In the genomic region with DNA sequence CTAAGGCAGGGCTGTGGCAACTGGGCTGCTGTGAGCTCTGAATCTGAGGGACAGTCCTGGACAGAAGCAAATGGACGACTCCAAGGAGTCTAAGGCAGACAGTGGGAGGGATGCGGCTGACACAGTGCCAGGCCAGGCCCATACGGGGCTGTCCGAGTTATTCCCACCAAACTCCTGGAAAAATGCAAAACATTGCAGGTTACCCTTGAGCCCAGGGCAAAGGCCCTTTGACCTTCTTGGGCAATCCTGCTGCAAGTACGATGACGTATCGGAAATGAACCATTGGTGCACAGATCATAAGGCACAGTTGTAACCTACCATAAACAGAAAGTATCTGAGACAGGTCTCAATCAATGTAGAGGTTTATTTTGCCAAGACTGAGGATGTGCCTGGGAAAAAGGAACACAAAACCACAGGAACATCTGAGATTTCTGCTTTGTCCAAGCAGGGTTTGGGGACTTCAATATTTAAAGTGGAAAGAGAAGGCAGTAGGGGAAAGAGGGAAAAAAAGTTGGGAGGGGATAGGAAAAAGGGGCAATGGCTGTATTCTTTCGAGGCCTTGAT, we compare ENCODE assay signal across 1 cellular context.
TF ChIP-seq lines count a peak whose summit lies in the region.

No MANE protein-coding gene starts in this region.

TF ChIP-seq in HepG2, 621 proteins besides CTCF, POLR2A, EP300 and RAD21 (continued from another document and continues in another):
- TF ChIP-seq, protein P1, sequence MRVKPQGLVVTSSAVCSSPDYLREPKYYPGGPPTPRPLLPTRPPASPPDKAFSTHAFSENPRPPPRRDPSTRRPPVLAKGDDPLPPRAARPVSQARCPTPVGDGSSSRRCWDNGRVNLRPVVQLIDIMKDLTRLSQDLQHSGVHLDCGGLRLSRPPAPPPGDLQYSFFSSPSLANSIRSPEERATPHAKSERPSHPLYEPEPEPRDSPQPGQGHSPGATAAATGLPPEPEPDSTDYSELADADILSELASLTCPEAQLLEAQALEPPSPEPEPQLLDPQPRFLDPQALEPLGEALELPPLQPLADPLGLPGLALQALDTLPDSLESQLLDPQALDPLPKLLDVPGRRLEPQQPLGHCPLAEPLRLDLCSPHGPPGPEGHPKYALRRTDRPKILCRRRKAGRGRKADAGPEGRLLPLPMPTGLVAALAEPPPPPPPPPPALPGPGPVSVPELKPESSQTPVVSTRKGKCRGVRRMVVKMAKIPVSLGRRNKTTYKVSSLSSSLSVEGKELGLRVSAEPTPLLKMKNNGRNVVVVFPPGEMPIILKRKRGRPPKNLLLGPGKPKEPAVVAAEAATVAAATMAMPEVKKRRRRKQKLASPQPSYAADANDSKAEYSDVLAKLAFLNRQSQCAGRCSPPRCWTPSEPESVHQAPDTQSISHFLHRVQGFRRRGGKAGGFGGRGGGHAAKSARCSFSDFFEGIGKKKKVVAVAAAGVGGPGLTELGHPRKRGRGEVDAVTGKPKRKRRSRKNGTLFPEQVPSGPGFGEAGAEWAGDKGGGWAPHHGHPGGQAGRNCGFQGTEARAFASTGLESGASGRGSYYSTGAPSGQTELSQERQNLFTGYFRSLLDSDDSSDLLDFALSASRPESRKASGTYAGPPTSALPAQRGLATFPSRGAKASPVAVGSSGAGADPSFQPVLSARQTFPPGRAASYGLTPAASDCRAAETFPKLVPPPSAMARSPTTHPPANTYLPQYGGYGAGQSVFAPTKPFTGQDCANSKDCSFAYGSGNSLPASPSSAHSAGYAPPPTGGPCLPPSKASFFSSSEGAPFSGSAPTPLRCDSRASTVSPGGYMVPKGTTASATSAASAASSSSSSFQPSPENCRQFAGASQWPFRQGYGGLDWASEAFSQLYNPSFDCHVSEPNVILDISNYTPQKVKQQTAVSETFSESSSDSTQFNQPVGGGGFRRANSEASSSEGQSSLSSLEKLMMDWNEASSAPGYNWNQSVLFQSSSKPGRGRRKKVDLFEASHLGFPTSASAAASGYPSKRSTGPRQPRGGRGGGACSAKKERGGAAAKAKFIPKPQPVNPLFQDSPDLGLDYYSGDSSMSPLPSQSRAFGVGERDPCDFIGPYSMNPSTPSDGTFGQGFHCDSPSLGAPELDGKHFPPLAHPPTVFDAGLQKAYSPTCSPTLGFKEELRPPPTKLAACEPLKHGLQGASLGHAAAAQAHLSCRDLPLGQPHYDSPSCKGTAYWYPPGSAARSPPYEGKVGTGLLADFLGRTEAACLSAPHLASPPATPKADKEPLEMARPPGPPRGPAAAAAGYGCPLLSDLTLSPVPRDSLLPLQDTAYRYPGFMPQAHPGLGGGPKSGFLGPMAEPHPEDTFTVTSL (CRISPR knock-in tag; IDR thresholded peaks at IDR 0.05; ENCODE audit: borderline replicate concordance) = peak; percentile 90
- TF ChIP-seq GABPB1 (CRISPR knock-in tag; IDR thresholded peaks at IDR 0.05) = peak; percentile 74
- TF ChIP-seq BRD4 (CRISPR knock-in tag; IDR thresholded peaks at IDR 0.05) = no peak
- TF ChIP-seq ZNF160 (CRISPR knock-in tag; IDR thresholded peaks at IDR 0.05) = 0 out of 2 replicates have a peak, but pooled peaks have one; percentile 56
- peak; percentile 53; the same call in 1 of the 2 replicates for TF ChIP-seq KMT2B (CRISPR knock-in tag; IDR thresholded peaks at IDR 0.05)
- no peak for TF ChIP-seq FOXM1 (CRISPR knock-in tag; IDR thresholded peaks at IDR 0.05)
- TF ChIP-seq SOX6 (IDR thresholded peaks at IDR 0.05) = no peak
- TF ChIP-seq SOX6 (CRISPR knock-in tag; IDR thresholded peaks at IDR 0.05) = peak; percentile 82
- no peak; the same call in 1 of the 2 replicates for TF ChIP-seq KDM5B (CRISPR knock-in tag; IDR thresholded peaks at IDR 0.05; ENCODE audit: borderline replicate concordance)
- TF ChIP-seq, protein P2, sequence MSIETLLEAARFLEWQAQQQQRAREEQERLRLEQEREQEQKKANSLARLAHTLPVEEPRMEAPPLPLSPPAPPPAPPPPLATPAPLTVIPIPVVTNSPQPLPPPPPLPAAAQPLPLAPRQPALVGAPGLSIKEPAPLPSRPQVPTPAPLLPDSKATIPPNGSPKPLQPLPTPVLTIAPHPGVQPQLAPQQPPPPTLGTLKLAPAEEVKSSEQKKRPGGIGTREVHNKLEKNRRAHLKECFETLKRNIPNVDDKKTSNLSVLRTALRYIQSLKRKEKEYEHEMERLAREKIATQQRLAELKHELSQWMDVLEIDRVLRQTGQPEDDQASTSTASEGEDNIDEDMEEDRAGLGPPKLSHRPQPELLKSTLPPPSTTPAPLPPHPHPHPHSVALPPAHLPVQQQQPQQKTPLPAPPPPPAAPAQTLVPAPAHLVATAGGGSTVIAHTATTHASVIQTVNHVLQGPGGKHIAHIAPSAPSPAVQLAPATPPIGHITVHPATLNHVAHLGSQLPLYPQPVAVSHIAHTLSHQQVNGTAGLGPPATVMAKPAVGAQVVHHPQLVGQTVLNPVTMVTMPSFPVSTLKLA (IDR thresholded peaks at IDR 0.05) = no peak
- TF ChIP-seq MIXL1 (CRISPR knock-in tag; IDR thresholded peaks at IDR 0.05) = peak; percentile 85; the same call in 1 of the 2 replicates
- TF ChIP-seq MIER3 (CRISPR knock-in tag; IDR thresholded peaks at IDR 0.05; ENCODE audit: borderline replicate concordance) = peak; percentile 80
- TF ChIP-seq DNMT1 (CRISPR knock-in tag; IDR thresholded peaks at IDR 0.05) = no peak
- no peak for TF ChIP-seq GABPA (IDR thresholded peaks at IDR 0.05; ENCODE audit: low read depth, low read length)
- TF ChIP-seq GABPA (CRISPR knock-in tag; IDR thresholded peaks at IDR 0.05; ENCODE audit: low read depth) = peak; percentile 72
- no peak for TF ChIP-seq TBX3 (IDR thresholded peaks at IDR 0.05; ENCODE audit: borderline replicate concordance)
- TF ChIP-seq IKZF4 (CRISPR knock-in tag; IDR thresholded peaks at IDR 0.05; ENCODE audit: borderline replicate concordance, low read depth, not compliant biosample characterization) = no peak
- TF ChIP-seq, protein P3, sequence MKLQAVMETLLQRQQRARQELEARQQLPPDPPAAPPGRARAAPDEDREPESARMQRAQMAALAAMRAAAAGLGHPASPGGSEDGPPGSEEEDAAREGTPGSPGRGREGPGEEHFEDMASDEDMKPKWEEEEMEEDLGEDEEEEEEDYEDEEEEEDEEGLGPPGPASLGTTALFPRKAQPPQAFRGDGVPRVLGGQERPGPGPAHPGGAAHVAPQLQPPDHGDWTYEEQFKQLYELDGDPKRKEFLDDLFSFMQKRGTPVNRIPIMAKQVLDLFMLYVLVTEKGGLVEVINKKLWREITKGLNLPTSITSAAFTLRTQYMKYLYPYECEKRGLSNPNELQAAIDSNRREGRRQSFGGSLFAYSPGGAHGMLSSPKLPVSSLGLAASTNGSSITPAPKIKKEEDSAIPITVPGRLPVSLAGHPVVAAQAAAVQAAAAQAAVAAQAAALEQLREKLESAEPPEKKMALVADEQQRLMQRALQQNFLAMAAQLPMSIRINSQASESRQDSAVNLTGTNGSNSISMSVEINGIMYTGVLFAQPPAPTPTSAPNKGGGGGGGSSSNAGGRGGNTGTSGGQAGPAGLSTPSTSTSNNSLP (IDR thresholded peaks at IDR 0.05; ENCODE audit: low read depth, low read length) = peak; percentile 27; the same call in 1 of the 2 replicates
- TF ChIP-seq ZNF263 (CRISPR knock-in tag; IDR thresholded peaks at IDR 0.05) = no peak
- TF ChIP-seq ZSCAN29 (CRISPR knock-in tag; conservative IDR thresholded peaks at IDR 0.05) = 0 out of 2 replicates have a peak, but pooled peaks have one; percentile 84
- no peak for TF ChIP-seq FOXK2 (IDR thresholded peaks at IDR 0.05)
- peak; percentile 97 for TF ChIP-seq CEBPB (IDR thresholded peaks at IDR 0.05; ENCODE audit: borderline replicate concordance, low read depth, low read length)
- TF ChIP-seq, protein P4, sequence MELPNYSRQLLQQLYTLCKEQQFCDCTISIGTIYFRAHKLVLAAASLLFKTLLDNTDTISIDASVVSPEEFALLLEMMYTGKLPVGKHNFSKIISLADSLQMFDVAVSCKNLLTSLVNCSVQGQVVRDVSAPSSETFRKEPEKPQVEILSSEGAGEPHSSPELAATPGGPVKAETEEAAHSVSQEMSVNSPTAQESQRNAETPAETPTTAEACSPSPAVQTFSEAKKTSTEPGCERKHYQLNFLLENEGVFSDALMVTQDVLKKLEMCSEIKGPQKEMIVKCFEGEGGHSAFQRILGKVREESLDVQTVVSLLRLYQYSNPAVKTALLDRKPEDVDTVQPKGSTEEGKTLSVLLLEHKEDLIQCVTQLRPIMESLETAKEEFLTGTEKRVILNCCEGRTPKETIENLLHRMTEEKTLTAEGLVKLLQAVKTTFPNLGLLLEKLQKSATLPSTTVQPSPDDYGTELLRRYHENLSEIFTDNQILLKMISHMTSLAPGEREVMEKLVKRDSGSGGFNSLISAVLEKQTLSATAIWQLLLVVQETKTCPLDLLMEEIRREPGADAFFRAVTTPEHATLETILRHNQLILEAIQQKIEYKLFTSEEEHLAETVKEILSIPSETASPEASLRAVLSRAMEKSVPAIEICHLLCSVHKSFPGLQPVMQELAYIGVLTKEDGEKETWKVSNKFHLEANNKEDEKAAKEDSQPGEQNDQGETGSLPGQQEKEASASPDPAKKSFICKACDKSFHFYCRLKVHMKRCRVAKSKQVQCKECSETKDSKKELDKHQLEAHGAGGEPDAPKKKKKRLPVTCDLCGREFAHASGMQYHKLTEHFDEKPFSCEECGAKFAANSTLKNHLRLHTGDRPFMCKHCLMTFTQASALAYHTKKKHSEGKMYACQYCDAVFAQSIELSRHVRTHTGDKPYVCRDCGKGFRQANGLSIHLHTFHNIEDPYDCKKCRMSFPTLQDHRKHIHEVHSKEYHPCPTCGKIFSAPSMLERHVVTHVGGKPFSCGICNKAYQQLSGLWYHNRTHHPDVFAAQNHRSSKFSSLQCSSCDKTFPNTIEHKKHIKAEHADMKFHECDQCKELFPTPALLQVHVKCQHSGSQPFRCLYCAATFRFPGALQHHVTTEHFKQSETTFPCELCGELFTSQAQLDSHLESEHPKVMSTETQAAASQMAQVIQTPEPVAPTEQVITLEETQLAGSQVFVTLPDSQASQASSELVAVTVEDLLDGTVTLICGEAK (IDR thresholded peaks at IDR 0.05) = no peak
- TF ChIP-seq, protein P4 (CRISPR knock-in tag; IDR thresholded peaks at IDR 0.05) = peak; percentile 81
- TF ChIP-seq SCMH1 (CRISPR knock-in tag; IDR thresholded peaks at IDR 0.05; ENCODE audit: borderline replicate concordance) = no peak
- TF ChIP-seq, protein P5, sequence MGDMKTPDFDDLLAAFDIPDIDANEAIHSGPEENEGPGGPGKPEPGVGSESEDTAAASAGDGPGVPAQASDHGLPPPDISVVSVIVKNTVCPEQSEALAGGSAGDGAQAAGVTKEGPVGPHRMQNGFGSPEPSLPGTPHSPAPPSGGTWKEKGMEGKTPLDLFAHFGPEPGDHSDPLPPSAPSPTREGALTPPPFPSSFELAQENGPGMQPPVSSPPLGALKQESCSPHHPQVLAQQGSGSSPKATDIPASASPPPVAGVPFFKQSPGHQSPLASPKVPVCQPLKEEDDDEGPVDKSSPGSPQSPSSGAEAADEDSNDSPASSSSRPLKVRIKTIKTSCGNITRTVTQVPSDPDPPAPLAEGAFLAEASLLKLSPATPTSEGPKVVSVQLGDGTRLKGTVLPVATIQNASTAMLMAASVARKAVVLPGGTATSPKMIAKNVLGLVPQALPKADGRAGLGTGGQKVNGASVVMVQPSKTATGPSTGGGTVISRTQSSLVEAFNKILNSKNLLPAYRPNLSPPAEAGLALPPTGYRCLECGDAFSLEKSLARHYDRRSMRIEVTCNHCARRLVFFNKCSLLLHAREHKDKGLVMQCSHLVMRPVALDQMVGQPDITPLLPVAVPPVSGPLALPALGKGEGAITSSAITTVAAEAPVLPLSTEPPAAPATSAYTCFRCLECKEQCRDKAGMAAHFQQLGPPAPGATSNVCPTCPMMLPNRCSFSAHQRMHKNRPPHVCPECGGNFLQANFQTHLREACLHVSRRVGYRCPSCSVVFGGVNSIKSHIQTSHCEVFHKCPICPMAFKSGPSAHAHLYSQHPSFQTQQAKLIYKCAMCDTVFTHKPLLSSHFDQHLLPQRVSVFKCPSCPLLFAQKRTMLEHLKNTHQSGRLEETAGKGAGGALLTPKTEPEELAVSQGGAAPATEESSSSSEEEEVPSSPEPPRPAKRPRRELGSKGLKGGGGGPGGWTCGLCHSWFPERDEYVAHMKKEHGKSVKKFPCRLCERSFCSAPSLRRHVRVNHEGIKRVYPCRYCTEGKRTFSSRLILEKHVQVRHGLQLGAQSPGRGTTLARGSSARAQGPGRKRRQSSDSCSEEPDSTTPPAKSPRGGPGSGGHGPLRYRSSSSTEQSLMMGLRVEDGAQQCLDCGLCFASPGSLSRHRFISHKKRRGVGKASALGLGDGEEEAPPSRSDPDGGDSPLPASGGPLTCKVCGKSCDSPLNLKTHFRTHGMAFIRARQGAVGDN (CRISPR knock-in tag; IDR thresholded peaks at IDR 0.05) = peak; percentile 55
